ENCODE assay signal across 8 cellular contexts in the genomic region with DNA sequence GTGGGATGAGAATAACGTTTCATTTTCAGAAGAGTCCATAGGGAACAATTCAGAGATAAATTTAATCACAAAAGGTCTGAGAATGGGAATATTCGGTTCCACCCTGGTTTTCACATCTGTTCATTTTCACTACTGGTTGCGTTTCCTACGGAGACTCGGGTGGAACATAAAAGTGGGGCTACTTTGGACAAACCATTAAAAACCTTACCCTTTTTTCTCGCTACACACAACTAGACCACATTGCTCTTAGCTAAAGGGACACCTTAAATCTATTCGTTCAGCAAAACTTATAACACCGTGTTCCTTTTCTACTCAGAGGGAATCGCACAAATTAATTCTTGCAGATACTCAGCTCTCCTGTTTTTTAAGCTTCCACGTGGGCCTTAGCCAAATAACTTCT. TPM values are rescaled to one million over a fixed set of nuclear protein-coding genes. Genes with fewer than 3 reads are reported as not detected.
DNase-seq lines count a peak whose midpoint lies in the region; ATAC-seq, FAIRE-seq and TF ChIP-seq lines count a peak whose summit lies in the region.

No MANE protein-coding gene starts in this region.

- H3K27me3 ChIP-seq in left ventricle myocardium inferior (ENCODE audit: low read depth) = no peaks in the 10 kb centered on the region
- no peaks in the 10 kb centered on the region for H3K27me3 ChIP-seq in naive thymus-derived CD4-positive, alpha-beta T cell (ENCODE audit: control insufficient read depth in 2 of 2, insufficient read depth in 2 of 2, low read length in 2 of 2)
- H3K27me3 ChIP-seq in vagina = no peaks in the 10 kb centered on the region

- TF ChIP-seq CTCF in left ventricle myocardium inferior (IDR thresholded peaks at IDR 0.05; ENCODE audit: borderline replicate concordance) = no peak
- no peak for TF ChIP-seq CTCF in MCF 10A (IDR thresholded peaks at IDR 0.05; ENCODE audit: unreplicated experiment)
- no peak for TF ChIP-seq CTCF in vagina (IDR thresholded peaks at IDR 0.05)

- H3K9me3 ChIP-seq in left ventricle myocardium inferior (replicated peaks) = no peaks in the 10 kb centered on the region
- H3K9me3 ChIP-seq in naive thymus-derived CD4-positive, alpha-beta T cell (ENCODE audit: control insufficient read depth in 2 of 3, low read length in 3 of 3) = no peaks in the 10 kb centered on the region
- H3K9me3 ChIP-seq in vagina = no peaks in the 10 kb centered on the region

- FAIRE-seq in HTR-8/SVneo (lab: Jason Lieb, UNC) = no peak

- peaks cover 8% of the 10 kb centered on the region for H3K36me3 Mint-ChIP-seq in MCF 10A (ENCODE audit: insufficient read depth, unreplicated experiment)
- H3K36me3 Mint-ChIP-seq in naive thymus-derived CD4-positive, alpha-beta T cell = peaks cover 0 to 6% (median 0%) of the 10 kb centered on the region in 5 donors

- CTCF ChIA-PET in MCF 10A (lab: Yijun Ruan, JAX) = interaction anchor here (0.6 to 8.9 kb wide), 57 partner anchors 10 to 1298 kb away, joined by 3 to 422 read pairs (median 6); partner anchors contain the start of genes PEBP1, PRKAB1, RFC5 and VSIG10
- CTCF ChIA-PET in naive thymus-derived CD4-positive, alpha-beta T cell (lab: Charles Lee) = interaction anchor here (0.8 to 4.8 kb wide), 16 partner anchors 10 to 314 kb away, joined by 3 to 50 read pairs (median 4); partner anchors contain the start of genes PEBP1 and WSB2

- TF ChIP-seq POLR2A in vagina (IDR thresholded peaks at IDR 0.05) = no peak

- H3K4me1 Mint-ChIP-seq in MCF 10A (ENCODE audit: insufficient read depth, unreplicated experiment) = peaks cover 14% of the 10 kb centered on the region
- peaks cover 30 to 63% (median 52%) of the 10 kb centered on the region in 7 donors for H3K4me1 Mint-ChIP-seq in naive thymus-derived CD4-positive, alpha-beta T cell

- DNase-seq in left ventricle myocardium inferior (no peak), Right ventricle myocardium inferior (ENCODE audit: missing footprints) (no peak), MCF 10A (ENCODE audit: unreplicated experiment) (no peak), vagina (ENCODE audit: extremely low spot score in 2 of 2) (no peak), NCI-H1694 (lab: John Stamatoyannopoulos, UW) (no peak), HTR-8/SVneo (ENCODE audit: insufficient read length, low spot score) (no peak)
- DNase-seq in naive thymus-derived CD4-positive, alpha-beta T cell = no peak

- H3K4me1 ChIP-seq in left ventricle myocardium inferior = peaks cover 75% of the 10 kb centered on the region
- H3K4me1 ChIP-seq in naive thymus-derived CD4-positive, alpha-beta T cell (ENCODE audit: control insufficient read depth in 2 of 2, insufficient read depth in 2 of 2, low read length in 2 of 2) = peaks cover 26 to 32% of the 10 kb centered on the region in 2 donors
- H3K4me1 ChIP-seq in vagina = peaks cover 54% of the 10 kb centered on the region

- H3K27ac ChIP-seq in left ventricle myocardium inferior (replicated peaks) (peak overlapping the region; percentile 95), vagina (peak overlapping the region; percentile 84)
- peak overlapping the region; percentile 93 for H3K27ac ChIP-seq in naive thymus-derived CD4-positive, alpha-beta T cell (ENCODE audit: low read depth, low read length)

- H3K4me3 ChIP-seq in left ventricle myocardium inferior (peak overlapping the region; percentile 99), vagina (peak overlapping the region in 1 of 2 donors; percentile 71)
- H3K4me3 ChIP-seq in naive thymus-derived CD4-positive, alpha-beta T cell (ENCODE audit: low read length) = no peak overlapping the region

- intact Hi-C loops in left ventricle myocardium inferior (cut with micrococcal nuclease) = no loop called here
- intact Hi-C loops in Right ventricle myocardium inferior (cut with DNase I) = loop anchor here (10.0 kb wide), 1 partner anchor 361 kb away; the partner anchor contains the start of gene RFC5
- intact Hi-C loops in MCF 10A (cut with micrococcal nuclease) = loop anchor here (5.0 kb wide), 1 partner anchor 313 kb away; the partner anchor contains the start of gene WSB2
- intact Hi-C loops in naive thymus-derived CD4-positive, alpha-beta T cell (cut with micrococcal nuclease) = loop anchor here (5.0 to 10.0 kb wide), 4 partner anchors 501 to 1558 kb away; partner anchors contain the start of gene FBXO21 (in 1 of the 2)
- intact Hi-C loops in vagina (cut with DNase I) = loop anchor here (5.0 kb wide), 2 partner anchors 238 to 253 kb away; partner anchors contain the start of gene PEBP1

- ATAC-seq in Right ventricle myocardium inferior (no peak), HG03139 (IDR thresholded peaks at IDR 0.05; ENCODE audit: unreplicated experiment) (no peak)
- no peak for ATAC-seq in naive thymus-derived CD4-positive, alpha-beta T cell

- TSS peak; percentile 49 for BruUV-seq in MCF 10A (replicated peaks; lab: Mats Ljungman, UMichigan)

- peak overlapping the region; percentile 13 for H3K4me3 Mint-ChIP-seq in MCF 10A (ENCODE audit: unreplicated experiment)
- peak overlapping the region; percentile 51 to 98 (median 94) for H3K4me3 Mint-ChIP-seq in naive thymus-derived CD4-positive, alpha-beta T cell

- H3K27ac Mint-ChIP-seq in MCF 10A (ENCODE audit: low read depth, unreplicated experiment) = no peak overlapping the region
- peak overlapping the region; percentile 30 to 100 (median 98) for H3K27ac Mint-ChIP-seq in naive thymus-derived CD4-positive, alpha-beta T cell

- no peaks in the 10 kb centered on the region for H3K27me3 Mint-ChIP-seq in MCF 10A (ENCODE audit: insufficient read depth, unreplicated experiment)
- H3K27me3 Mint-ChIP-seq in naive thymus-derived CD4-positive, alpha-beta T cell = peaks cover 0 to 15% (median 0%) of the 10 kb centered on the region in 5 donors

- peaks cover 7% of the 10 kb centered on the region for H3K36me3 ChIP-seq in left ventricle myocardium inferior
- H3K36me3 ChIP-seq in naive thymus-derived CD4-positive, alpha-beta T cell (ENCODE audit: control insufficient read depth in 2 of 3, insufficient read depth in 3 of 3, low read length in 3 of 3) = peaks cover 0 to 20% (median 0%) of the 10 kb centered on the region in 3 experiments
- no peaks in the 10 kb centered on the region for H3K36me3 ChIP-seq in vagina

- H3K9me3 Mint-ChIP-seq in MCF 10A (ENCODE audit: unreplicated experiment) = no peaks in the 10 kb centered on the region
- H3K9me3 Mint-ChIP-seq in naive thymus-derived CD4-positive, alpha-beta T cell = peaks cover 0 to 4% (median 0%) of the 10 kb centered on the region in 11 donors

- POLR2A ChIA-PET in MCF 10A (lab: Yijun Ruan, JAX) = interaction anchor here (0.7 to 6.2 kb wide), 12 partner anchors 14 to 254 kb away, joined by 3 to 89 read pairs (median 4); partner anchors contain the start of gene PEBP1
- POLR2A ChIA-PET in naive thymus-derived CD4-positive, alpha-beta T cell (lab: Charles Lee) = interaction anchor here (0.6 to 3.2 kb wide), 9 partner anchors 10 to 1293 kb away, joined by 3 to 49 read pairs (median 7); partner anchors contain the start of genes PEBP1 and PRKAB1

RNA-seq across cellular contexts. Expression of gene SUDS3, which starts 1.0 kb away (rescaled TPM):
- total RNA-seq in left ventricle myocardium inferior (20.4 TPM), Right ventricle myocardium inferior (18.4 TPM), MCF 10A (2022) (19.6 and 25.1 TPM in 2 replicates), vagina (26.3 TPM)
- 10 to 100 TPM; 23.9 to 32.2 (median 27.0) TPM for total RNA-seq in naive thymus-derived CD4-positive, alpha-beta T cell
- 10 to 100 TPM; 10.1 to 13.4 TPM for polyA plus RNA-seq in naive thymus-derived CD4-positive, alpha-beta T cell

RNA-seq across cellular contexts. Expression of gene TAOK3, which starts 2.6 kb away (rescaled TPM):
- 21.4 TPM for total RNA-seq in left ventricle myocardium inferior
- 20.3 TPM for total RNA-seq in Right ventricle myocardium inferior
- total RNA-seq in MCF 10A (2022) = 24.8 and 28.6 TPM in 2 replicates
- total RNA-seq in naive thymus-derived CD4-positive, alpha-beta T cell = 100 to 1,000 TPM in 1 of 5 experiments, 10 to 100 TPM in 4; 55.2 to 102 (median 67.3) TPM
- polyA plus RNA-seq in naive thymus-derived CD4-positive, alpha-beta T cell = 10 to 100 TPM; 72.8 to 78.8 TPM
- total RNA-seq in vagina = 41.0 TPM
